19 cellular contexts compared by ENCODE assay signal in the genomic region with DNA sequence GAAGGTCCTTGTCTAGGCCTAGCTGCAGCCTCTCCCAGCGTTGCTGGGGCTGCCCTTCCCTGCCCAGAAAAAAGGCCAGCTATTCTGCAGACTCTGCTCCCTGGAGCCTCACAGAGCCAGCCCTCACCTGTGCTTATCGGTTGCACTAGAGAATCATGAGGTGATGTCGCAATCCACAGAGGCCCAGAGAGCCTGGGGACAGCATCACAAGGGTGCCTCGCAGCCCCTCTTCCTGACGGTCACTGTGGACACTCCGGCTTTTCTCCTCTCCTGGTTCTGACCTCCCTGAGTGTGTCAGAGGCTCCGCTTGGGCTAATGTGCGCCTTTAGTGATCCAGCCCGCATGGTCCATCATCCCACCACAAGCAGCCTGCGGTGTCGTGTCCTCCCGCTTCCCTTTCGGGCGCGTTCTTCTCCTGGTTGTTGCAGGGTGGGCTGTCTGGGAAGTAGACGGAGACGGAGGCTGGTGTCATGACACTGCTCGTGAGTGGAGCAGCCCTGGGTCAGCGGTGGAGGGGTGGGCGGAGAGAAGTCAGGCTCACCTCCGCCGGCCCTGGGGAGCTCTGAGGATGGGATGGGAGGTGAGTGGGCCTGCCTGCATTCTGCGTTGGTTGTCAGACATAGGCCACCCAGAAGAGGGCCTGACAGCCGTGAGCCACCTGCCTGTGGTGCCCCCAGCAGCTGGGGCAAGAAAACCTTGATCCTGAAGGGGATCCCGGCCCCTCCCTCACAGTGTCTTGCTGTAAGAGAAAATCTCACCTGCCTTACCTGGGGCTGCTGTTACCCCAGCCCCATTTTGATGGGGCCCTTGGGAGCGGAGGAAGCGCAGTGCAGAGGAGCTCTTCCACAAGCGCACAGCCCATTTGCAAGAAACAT.
DNase-seq lines count a peak whose midpoint lies in the region; ATAC-seq and TF ChIP-seq lines count a peak whose summit lies in the region.
"Had no signal": no experiment of that assay in that cellular context is flagged by ENCODE, and none has a peak within 500 bp of the region (broad histone marks: within the 10 kb centered on the region; RNA-seq: fewer than 3 reads in every experiment).

No MANE protein-coding gene starts in this region.

- H2AFZ ChIP-seq in SK-N-SH (ENCODE audit: low read depth) (no peak overlapping the region), mesenchymal stem cell (ENCODE audit: low read depth, low read length) (no peak overlapping the region), GM23248 (no peak overlapping the region)
- H2AFZ ChIP-seq: parathyroid adenoma had no signal

- TF ChIP-seq EP300 in SK-N-SH (IDR thresholded peaks at IDR 0.05; ENCODE audit: borderline replicate concordance in 1 of 2, low read depth in 1 of 2, low read length in 1 of 2) = no peak

- H3K9me2 ChIP-seq in SK-N-SH = no peaks in the 10 kb centered on the region
- no peaks in the 10 kb centered on the region for H3K9me2 ChIP-seq in GM23248 (ENCODE audit: insufficient read depth)

- H3K4me2 ChIP-seq in SK-N-SH (peak overlapping the region; percentile 46; the same call in 1 of the 2 replicates), mesenchymal stem cell (ENCODE audit: low read length, poor library complexity, severe bottlenecking) (no peak overlapping the region), GM23248 (ENCODE audit: unreplicated experiment) (no peak overlapping the region)

- H3F3A ChIP-seq in SK-N-SH (replicated peaks; ENCODE audit: insufficient read depth) = peaks cover 6% of the 10 kb centered on the region
- H3F3A ChIP-seq in GM23248 (ENCODE audit: insufficient read depth) = peaks cover 7% of the 10 kb centered on the region; the same call in 1 of the 2 replicates

- H3K9ac ChIP-seq in SK-N-SH (no peak overlapping the region), mesenchymal stem cell (ENCODE audit: low read length) (peak overlapping the region; percentile 56), GM23248 (no peak overlapping the region)
- H3K9ac ChIP-seq: parathyroid adenoma had no signal

- no peak overlapping the region for H3K4me3 ChIP-seq in SK-N-SH (ENCODE audit: low read depth in 2 of 2, low read length in 1 of 2)
- no peak overlapping the region for H3K4me3 ChIP-seq in H7 (ENCODE audit: insufficient read depth, low read depth, low read length)
- no peak overlapping the region for H3K4me3 ChIP-seq in mesenchymal stem cell (ENCODE audit: insufficient read depth in 1 of 2, low read depth in 1 of 2, low read length in 2 of 2)
- H3K4me3 ChIP-seq in foreskin fibroblast (ENCODE audit: low read depth in 1 of 2, low read length in 2 of 2) = no peak overlapping the region
- no peak overlapping the region for H3K4me3 ChIP-seq in lower leg skin (ENCODE audit: low read depth, poor library complexity, severe bottlenecking)
- no peak overlapping the region for H3K4me3 ChIP-seq in GM23248

- no peaks in the 10 kb centered on the region for H3K9me3 ChIP-seq in SK-N-SH
- no peaks in the 10 kb centered on the region for H3K9me3 ChIP-seq in mesenchymal stem cell (ENCODE audit: control insufficient read depth, low read length)
- no peaks in the 10 kb centered on the region for H3K9me3 ChIP-seq in GM23248 (ENCODE audit: low read depth)

- H2BK120ac ChIP-seq in mesenchymal stem cell (ENCODE audit: low read depth, low read length) = no peak overlapping the region

- no peak for TF ChIP-seq RAD21 in SK-N-SH (IDR thresholded peaks at IDR 0.05; ENCODE audit: low read length)

- peak overlapping the region in 1 of 2 experiments; percentile 20 for H2BK12ac ChIP-seq in mesenchymal stem cell (ENCODE audit: low read length in 2 of 2)

- intact Hi-C loops in lower leg skin (cut with DNase I; ENCODE audit: low total_unique reads) = no loop called here

- H2BK15ac ChIP-seq in mesenchymal stem cell (ENCODE audit: low read depth, poor library complexity, severe bottlenecking) = no peak overlapping the region

- H3K27me3 ChIP-seq in SK-N-SH (ENCODE audit: insufficient read depth) (no peaks in the 10 kb centered on the region), H7 (ENCODE audit: control insufficient read depth, insufficient read depth, low read length) (no peaks in the 10 kb centered on the region), mesenchymal stem cell (ENCODE audit: control insufficient read depth in 1 of 2, insufficient read depth in 1 of 2, low read length in 2 of 2) (no peaks in the 10 kb centered on the region), GM23248 (replicated peaks; ENCODE audit: insufficient read depth) (no peaks in the 10 kb centered on the region)

- no peak overlapping the region for H3K23ac ChIP-seq in mesenchymal stem cell (ENCODE audit: low read length in 2 of 2)

- no peak for TF ChIP-seq POLR2A in lower leg skin (IDR thresholded peaks at IDR 0.05)

- H4K20me1 ChIP-seq in SK-N-SH (ENCODE audit: insufficient read depth) (no peaks in the 10 kb centered on the region), GM23248 (ENCODE audit: insufficient read depth) (no peaks in the 10 kb centered on the region)

- H3K36me3 ChIP-seq in SK-N-SH (replicated peaks in 1 of 2; ENCODE audit: control insufficient read depth in 1 of 2, insufficient read depth in 2 of 2, low read length in 1 of 2) (peaks cover 10 to 32% of the 10 kb centered on the region in 2 experiments), H7 (replicated peaks; ENCODE audit: control insufficient read depth, insufficient read depth, low read length) (no peaks in the 10 kb centered on the region), mesenchymal stem cell (ENCODE audit: control insufficient read depth in 1 of 2, insufficient read depth in 2 of 2, low read depth in 1 of 2, low read length in 2 of 2) (peaks cover 47 to 56% of the 10 kb centered on the region in 2 experiments), GM23248 (ENCODE audit: low read depth) (0 out of 2 replicates have a peak, but pooled peaks cover 4% of the 10 kb centered on the region)

- H2AK5ac ChIP-seq in mesenchymal stem cell (ENCODE audit: low read length, severe bottlenecking) = no peak overlapping the region

- H4K91ac ChIP-seq in mesenchymal stem cell (ENCODE audit: low read length) = peak overlapping the region; percentile 62

- H3K36me3 Mint-ChIP-seq in chondrocyte (ENCODE audit: low read depth) = peaks cover 1% of the 10 kb centered on the region
- H3K36me3 Mint-ChIP-seq: WTC11 had no signal

- peak overlapping the region; percentile 66 for H3K27ac Mint-ChIP-seq in chondrocyte (ENCODE audit: unreplicated experiment)
- H3K27ac Mint-ChIP-seq: type B pancreatic cell, WTC11 had no signal

- no peak overlapping the region for H4K8ac ChIP-seq in mesenchymal stem cell (ENCODE audit: low read length)

- no peaks in the 10 kb centered on the region for H3K9me3 Mint-ChIP-seq in chondrocyte (ENCODE audit: low read depth)
- H3K9me3 Mint-ChIP-seq: type B pancreatic cell, WTC11 had no signal

- peak overlapping the region in 1 of 2 experiments; percentile 6 for H3K18ac ChIP-seq in mesenchymal stem cell (ENCODE audit: low read depth in 1 of 2, low read length in 2 of 2)

- no peak overlapping the region for H3K4me3 Mint-ChIP-seq in chondrocyte (ENCODE audit: unreplicated experiment)
- H3K4me3 Mint-ChIP-seq: type B pancreatic cell, WTC11 had no signal

- CTCF ChIA-PET in SK-N-SH (lab: Yijun Ruan, JAX) = interaction anchor here (1.1 to 2.1 kb wide), 4 partner anchors 17 to 250 kb away, joined by 3 to 8 read pairs (median 5); no protein-coding TSS in a partner anchor

- in situ Hi-C loops in GM23248 (cut with MboI) = no loop called here

- no peak overlapping the region for H3K4ac ChIP-seq in mesenchymal stem cell (ENCODE audit: low read depth in 1 of 2, low read length in 2 of 2)

- POLR2A ChIA-PET in SK-N-SH (lab: Yijun Ruan, JAX) = interaction anchor here (1.3 kb wide), 1 partner anchor 34 kb away, joined by 4 read pairs; no protein-coding TSS in a partner anchor

- H3K79me1 ChIP-seq in mesenchymal stem cell (replicated peaks; ENCODE audit: low read length, poor library complexity, severe bottlenecking) = peaks cover 3% of the 10 kb centered on the region

- no peak overlapping the region for H2BK5ac ChIP-seq in mesenchymal stem cell (ENCODE audit: low read depth, low read length, poor library complexity, severe bottlenecking)

- H3K27me3 Mint-ChIP-seq in chondrocyte (ENCODE audit: low read depth) = no peaks in the 10 kb centered on the region
- H3K27me3 Mint-ChIP-seq: type B pancreatic cell had no signal

- peaks cover 14% of the 10 kb centered on the region for H3K4me1 Mint-ChIP-seq in chondrocyte (ENCODE audit: low read depth)

- no peak for DNase-seq in SK-N-SH
- peak; percentile 48 for DNase-seq in H7
- peak; percentile 86 for DNase-seq in chondrocyte (ENCODE audit: low spot score)
- DNase-seq in mesenchymal stem cell = no peak
- no peak for DNase-seq in foreskin fibroblast
- DNase-seq in lower leg skin (ENCODE audit: low spot score in 2 of 2) = no peak
- DNase-seq in GM23248 = no peak
- DNase-seq: 8988T; activated CD8-positive, alpha-beta memory T cell treated with anti-CD3 and anti-CD28 coated beads, Interleukin-2, amount 50 U/mL, for 4 hours; C1 segment of cervical spinal cord; left ventricle myocardium superior; NCI-H2029 treated with DMSO at 0.1 percent for 48 hours; NCI-H524 treated with DMSO at 0.1 percent for 48 hours; stimulated activated CD4-positive, alpha-beta T cell treated with anti-CD3 and anti-CD28 coated beads, Interleukin-12 subunit alpha, Interleukin-12 subunit beta, amount 100 ng/mL, for 4 hours; stimulated activated naive CD8-positive, alpha-beta T cell treated with anti-CD3 and anti-CD28 coated beads, Interleukin-15, Interleukin-2, amounts not matched to agents 100 U/mL and 50 U/mL, for 24 hours had no signal

- H3K27ac ChIP-seq in SK-N-SH (ENCODE audit: low read depth in 2 of 2, low read length in 1 of 2) (no peak overlapping the region; a peak in 1 of 4 replicates), mesenchymal stem cell (ENCODE audit: low read length, poor library complexity, severe bottlenecking) (no peak overlapping the region), GM23248 (no peak overlapping the region)
- H3K27ac ChIP-seq: parathyroid adenoma had no signal

- WGBS in SK-N-SH (ENCODE audit: low lambda C conversion rate) = 90% methylated on average over 28 of the region's 28 CpGs
- WGBS in mesenchymal stem cell = 95% methylated on average over 28 of the region's 28 CpGs
- WGBS in lower leg skin, 2 donors = 97 to 98% methylated on average over 25 to 27 of the region's 28 CpGs
- 91 to 96% methylated on average over 27 to 28 of the region's 28 CpGs for WGBS in GM23248 (ENCODE audit: low coverage in 1 of 2, low lambda C conversion rate in 2 of 2, missing lambda C conversion rate in 2 of 2), 2 experiments

- H3K14ac ChIP-seq in mesenchymal stem cell (ENCODE audit: low read length in 2 of 2) = no peak overlapping the region

- H3K79me2 ChIP-seq in SK-N-SH (ENCODE audit: insufficient read depth) (no peaks in the 10 kb centered on the region), GM23248 (ENCODE audit: insufficient read depth) (no peaks in the 10 kb centered on the region)
- H3K79me2 ChIP-seq: parathyroid adenoma had no signal

- TF ChIP-seq CTCF in SK-N-SH (IDR thresholded peaks at IDR 0.05) (no peak), chondrocyte (IDR thresholded peaks at IDR 0.05) (no peak), foreskin fibroblast (IDR thresholded peaks at IDR 0.05; ENCODE audit: low read depth, low read length) (no peak), lower leg skin (IDR thresholded peaks at IDR 0.05) (no peak)

- no peak for ATAC-seq in SK-N-SH treated with all-trans-retinoic acid at 6 μM for 48 hours
- ATAC-seq: WTC11 had no signal

- H3K4me1 ChIP-seq in SK-N-SH (ENCODE audit: control insufficient read depth in 1 of 2, insufficient read depth in 2 of 2, low read depth in 1 of 2, low read length in 1 of 2) = peaks cover 16 to 19% of the 10 kb centered on the region in 2 experiments; a peak in 3 of 4 replicates
- H3K4me1 ChIP-seq in mesenchymal stem cell (ENCODE audit: control insufficient read depth, insufficient read depth, low read depth, low read length) = peaks cover 20% of the 10 kb centered on the region
- peaks cover 11% of the 10 kb centered on the region for H3K4me1 ChIP-seq in GM23248 (ENCODE audit: insufficient read depth)
- H3K4me1 ChIP-seq: parathyroid adenoma had no signal

Comparison
In these comparisons a context has a peak if more than half of its experiments do, and no peak if none do; other contexts are left out.
1. DNase-seq: peak in H7 (single experiment) and chondrocyte (single experiment); none in SK-N-SH (single experiment), mesenchymal stem cell (single experiment), foreskin fibroblast (0 of 2), lower leg skin (0 of 2) and GM23248 (single experiment).